ENCODE assay signal across 8 cellular contexts in the genomic region with DNA sequence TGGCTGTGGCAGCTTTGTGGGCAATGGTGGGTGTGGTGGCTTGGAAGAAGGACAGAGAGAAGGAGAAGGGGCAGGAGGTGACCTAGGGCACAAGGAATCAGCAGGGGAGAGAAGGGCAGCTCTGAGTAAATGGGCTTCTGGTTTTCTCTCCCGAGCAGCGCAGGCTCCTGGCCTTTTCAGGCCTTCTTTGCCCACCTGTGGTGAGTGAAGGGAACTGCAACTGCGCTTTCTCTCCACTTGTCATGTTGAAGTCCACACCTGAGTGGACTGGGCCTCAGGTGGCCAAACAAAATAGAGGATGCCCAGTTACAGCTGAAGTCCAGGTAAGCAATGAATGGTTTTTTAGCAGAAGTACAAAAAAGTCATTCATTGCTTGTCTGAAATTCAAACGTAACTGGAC. TPM values are rescaled to one million over a fixed set of nuclear protein-coding genes. Genes with fewer than 3 reads are reported as not detected.
A peak's percentile ranks its signal among the peaks of the same experiment; 100 is the strongest.
DNase-seq lines count a peak whose midpoint lies in the region; ATAC-seq and TF ChIP-seq lines count a peak whose summit lies in the region.

No MANE protein-coding gene starts in this region.

- TF ChIP-seq CTCF in AG10803 (conservative IDR thresholded peaks at IDR 0.05; ENCODE audit: low read length) (peak; percentile 14; the same call in 1 of the 2 replicates), GM23338 (conservative IDR thresholded peaks at IDR 0.05; ENCODE audit: low read depth in 2 of 2) (peak; percentile 57 to 58), RWPE1 (conservative IDR thresholded peaks at IDR 0.05; ENCODE audit: low read depth) (peak; percentile 25)

- 0 out of 2 replicates have a peak, but pooled peaks cover under 1% of the 10 kb centered on the region for H4K20me1 ChIP-seq in GM23338 (replicated peaks; ENCODE audit: insufficient read depth)

- DNase-seq in AG10803 (ENCODE audit: low read depth), result no peak
- peak; percentile 75 for DNase-seq in GM23338 (ENCODE audit: low spot score)
- peak; percentile 21 for DNase-seq in RWPE1 (ENCODE audit: low spot score)
- DNase-seq in islet precursor cell, result peak; percentile 79
- DNase-seq in NCI-H446 treated with DMSO at 0.1 percent for 48 hours (lab: John Stamatoyannopoulos, UW), result no peak
- no peak for DNase-seq in activated CD4-positive, alpha-beta memory T cell treated with anti-CD3 and anti-CD28 coated beads for 36 hours
- DNase-seq in medulla oblongata (ENCODE audit: extremely low spot score), result no peak

- no peak overlapping the region for H3K4me2 ChIP-seq in GM23338

- no peaks in the 10 kb centered on the region for H3K9me3 Mint-ChIP-seq in GM23338
- H3K9me3 Mint-ChIP-seq in activated CD4-positive, alpha-beta memory T cell treated with anti-CD3 and anti-CD28 coated beads for 36 hours, result no peaks in the 10 kb centered on the region

- no peaks in the 10 kb centered on the region for H3F3A ChIP-seq in GM23338 (replicated peaks; ENCODE audit: low read depth)

- H3K4me3 Mint-ChIP-seq in GM23338, result no peak overlapping the region
- no peak overlapping the region for H3K4me3 Mint-ChIP-seq in activated CD4-positive, alpha-beta memory T cell treated with anti-CD3 and anti-CD28 coated beads for 36 hours

- H3K36me3 Mint-ChIP-seq in GM23338 (ENCODE audit: low read depth), result no peaks in the 10 kb centered on the region
- no peaks in the 10 kb centered on the region for H3K36me3 Mint-ChIP-seq in activated CD4-positive, alpha-beta memory T cell treated with anti-CD3 and anti-CD28 coated beads for 36 hours

- ATAC-seq in GM23338 (peak; percentile 96), HG02970 (IDR thresholded peaks at IDR 0.05; ENCODE audit: low FRiP score, unreplicated experiment) (no peak)

- no peak overlapping the region for H2AFZ ChIP-seq in GM23338

- no peak overlapping the region for H3K27ac Mint-ChIP-seq in GM23338
- no peak overlapping the region for H3K27ac Mint-ChIP-seq in activated CD4-positive, alpha-beta memory T cell treated with anti-CD3 and anti-CD28 coated beads for 36 hours

- intact Hi-C loops in activated CD4-positive, alpha-beta memory T cell treated with anti-CD3 and anti-CD28 coated beads for 36 hours (cut with micrococcal nuclease), result no loop called here

- peaks cover 15% of the 10 kb centered on the region for H3K27me3 ChIP-seq in GM23338 (ENCODE audit: insufficient read depth)

- H3K27ac ChIP-seq in GM23338 (ENCODE audit: low read depth) (no peak overlapping the region), RWPE1 (no peak overlapping the region)

- no peaks in the 10 kb centered on the region for H3K4me1 ChIP-seq in GM23338 (ENCODE audit: insufficient read depth)

- H3K79me2 ChIP-seq in GM23338 (replicated peaks; ENCODE audit: insufficient read depth), result no peaks in the 10 kb centered on the region

- no peaks in the 10 kb centered on the region for H3K36me3 ChIP-seq in GM23338 (ENCODE audit: insufficient read depth)

- CTCF ChIA-PET in RWPE1 (lab: Yijun Ruan, JAX), result interaction anchor here (0.7 to 1.6 kb wide), 4 partner anchors 8 to 352 kb away, joined by 3 to 4 read pairs (median 3); no protein-coding TSS in a partner anchor
- CTCF ChIA-PET in activated CD4-positive, alpha-beta memory T cell treated with anti-CD3 and anti-CD28 coated beads for 36 hours (lab: Charles Lee), result interaction anchor here (1.4 to 2.3 kb wide), 2 partner anchors 10 to 71 kb away, joined by 4 to 5 read pairs; no protein-coding TSS in a partner anchor

- no peaks in the 10 kb centered on the region for H3K9me2 ChIP-seq in GM23338 (ENCODE audit: insufficient read depth)

- peaks cover 4% of the 10 kb centered on the region for H3K27me3 Mint-ChIP-seq in GM23338 (ENCODE audit: insufficient read depth, low read depth, poor library complexity)
- peaks cover 14% of the 10 kb centered on the region for H3K27me3 Mint-ChIP-seq in activated CD4-positive, alpha-beta memory T cell treated with anti-CD3 and anti-CD28 coated beads for 36 hours

- POLR2A ChIA-PET in RWPE1 (lab: Yijun Ruan, JAX; ENCODE audit: low non-redundant PET), result no interaction called here
- POLR2A ChIA-PET in activated CD4-positive, alpha-beta memory T cell treated with anti-CD3 and anti-CD28 coated beads for 36 hours (lab: Charles Lee), result no interaction called here

- H3K4me3 ChIP-seq in AG10803 (ENCODE audit: low read length), result no peak overlapping the region
- H3K4me3 ChIP-seq in GM23338, result no peak overlapping the region

- no peaks in the 10 kb centered on the region for H3K4me1 Mint-ChIP-seq in GM23338
- no peaks in the 10 kb centered on the region for H3K4me1 Mint-ChIP-seq in activated CD4-positive, alpha-beta memory T cell treated with anti-CD3 and anti-CD28 coated beads for 36 hours (ENCODE audit: low read depth)

TF ChIP-seq in GM23338, 12 proteins besides CTCF, POLR2A, EP300 and RAD21 (continues in another document):
- no peak for TF ChIP-seq NANOG (IDR thresholded peaks at IDR 0.05; ENCODE audit: borderline replicate concordance)
- TF ChIP-seq EZH2phosphoT487 (IDR thresholded peaks at IDR 0.05; ENCODE audit: unreplicated experiment), result no peak
- TF ChIP-seq STAT1 (IDR thresholded peaks at IDR 0.05; ENCODE audit: unreplicated experiment), result no peak
- no peak for TF ChIP-seq ZNF114 (CRISPR knock-in tag; IDR thresholded peaks at IDR 0.05)
- no peak for TF ChIP-seq JUNB (IDR thresholded peaks at IDR 0.05; ENCODE audit: unreplicated experiment)
- no peak for TF ChIP-seq CREB1 (CRISPR knock-in tag; IDR thresholded peaks at IDR 0.05; ENCODE audit: low read depth)
- TF ChIP-seq, protein P1, sequence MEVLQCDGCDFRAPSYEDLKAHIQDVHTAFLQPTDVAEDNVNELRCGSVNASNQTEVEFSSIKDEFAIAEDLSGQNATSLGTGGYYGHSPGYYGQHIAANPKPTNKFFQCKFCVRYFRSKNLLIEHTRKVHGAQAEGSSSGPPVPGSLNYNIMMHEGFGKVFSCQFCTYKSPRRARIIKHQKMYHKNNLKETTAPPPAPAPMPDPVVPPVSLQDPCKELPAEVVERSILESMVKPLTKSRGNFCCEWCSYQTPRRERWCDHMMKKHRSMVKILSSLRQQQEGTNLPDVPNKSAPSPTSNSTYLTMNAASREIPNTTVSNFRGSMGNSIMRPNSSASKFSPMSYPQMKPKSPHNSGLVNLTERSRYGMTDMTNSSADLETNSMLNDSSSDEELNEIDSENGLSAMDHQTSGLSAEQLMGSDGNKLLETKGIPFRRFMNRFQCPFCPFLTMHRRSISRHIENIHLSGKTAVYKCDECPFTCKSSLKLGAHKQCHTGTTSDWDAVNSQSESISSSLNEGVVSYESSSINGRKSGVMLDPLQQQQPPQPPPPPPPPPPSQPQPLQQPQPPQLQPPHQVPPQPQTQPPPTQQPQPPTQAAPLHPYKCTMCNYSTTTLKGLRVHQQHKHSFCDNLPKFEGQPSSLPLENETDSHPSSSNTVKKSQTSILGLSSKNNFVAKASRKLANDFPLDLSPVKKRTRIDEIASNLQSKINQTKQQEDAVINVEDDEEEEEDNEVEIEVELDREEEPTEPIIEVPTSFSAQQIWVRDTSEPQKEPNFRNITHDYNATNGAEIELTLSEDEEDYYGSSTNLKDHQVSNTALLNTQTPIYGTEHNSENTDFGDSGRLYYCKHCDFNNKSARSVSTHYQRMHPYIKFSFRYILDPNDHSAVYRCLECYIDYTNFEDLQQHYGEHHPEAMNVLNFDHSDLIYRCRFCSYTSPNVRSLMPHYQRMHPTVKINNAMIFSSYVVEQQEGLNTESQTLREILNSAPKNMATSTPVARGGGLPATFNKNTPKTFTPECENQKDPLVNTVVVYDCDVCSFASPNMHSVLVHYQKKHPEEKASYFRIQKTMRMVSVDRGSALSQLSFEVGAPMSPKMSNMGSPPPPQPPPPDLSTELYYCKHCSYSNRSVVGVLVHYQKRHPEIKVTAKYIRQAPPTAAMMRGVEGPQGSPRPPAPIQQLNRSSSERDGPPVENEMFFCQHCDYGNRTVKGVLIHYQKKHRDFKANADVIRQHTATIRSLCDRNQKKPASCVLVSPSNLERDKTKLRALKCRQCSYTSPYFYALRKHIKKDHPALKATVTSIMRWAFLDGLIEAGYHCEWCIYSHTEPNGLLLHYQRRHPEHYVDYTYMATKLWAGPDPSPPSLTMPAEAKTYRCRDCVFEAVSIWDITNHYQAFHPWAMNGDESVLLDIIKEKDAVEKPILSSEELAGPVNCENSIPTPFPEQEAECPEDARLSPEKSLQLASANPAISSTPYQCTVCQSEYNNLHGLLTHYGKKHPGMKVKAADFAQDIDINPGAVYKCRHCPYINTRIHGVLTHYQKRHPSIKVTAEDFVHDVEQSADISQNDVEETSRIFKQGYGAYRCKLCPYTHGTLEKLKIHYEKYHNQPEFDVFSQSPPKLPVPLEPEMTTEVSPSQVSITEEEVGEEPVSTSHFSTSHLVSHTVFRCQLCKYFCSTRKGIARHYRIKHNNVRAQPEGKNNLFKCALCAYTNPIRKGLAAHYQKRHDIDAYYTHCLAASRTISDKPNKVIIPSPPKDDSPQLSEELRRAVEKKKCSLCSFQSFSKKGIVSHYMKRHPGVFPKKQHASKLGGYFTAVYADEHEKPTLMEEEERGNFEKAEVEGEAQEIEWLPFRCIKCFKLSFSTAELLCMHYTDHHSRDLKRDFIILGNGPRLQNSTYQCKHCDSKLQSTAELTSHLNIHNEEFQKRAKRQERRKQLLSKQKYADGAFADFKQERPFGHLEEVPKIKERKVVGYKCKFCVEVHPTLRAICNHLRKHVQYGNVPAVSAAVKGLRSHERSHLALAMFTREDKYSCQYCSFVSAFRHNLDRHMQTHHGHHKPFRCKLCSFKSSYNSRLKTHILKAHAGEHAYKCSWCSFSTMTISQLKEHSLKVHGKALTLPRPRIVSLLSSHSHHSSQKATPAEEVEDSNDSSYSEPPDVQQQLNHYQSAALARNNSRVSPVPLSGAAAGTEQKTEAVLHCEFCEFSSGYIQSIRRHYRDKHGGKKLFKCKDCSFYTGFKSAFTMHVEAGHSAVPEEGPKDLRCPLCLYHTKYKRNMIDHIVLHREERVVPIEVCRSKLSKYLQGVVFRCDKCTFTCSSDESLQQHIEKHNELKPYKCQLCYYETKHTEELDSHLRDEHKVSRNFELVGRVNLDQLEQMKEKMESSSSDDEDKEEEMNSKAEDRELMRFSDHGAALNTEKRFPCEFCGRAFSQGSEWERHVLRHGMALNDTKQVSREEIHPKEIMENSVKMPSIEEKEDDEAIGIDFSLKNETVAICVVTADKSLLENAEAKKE (CRISPR knock-in tag; IDR thresholded peaks at IDR 0.05), result no peak
- no peak for TF ChIP-seq POLR2AphosphoS5 (IDR thresholded peaks at IDR 0.05; ENCODE audit: low read depth)
- TF ChIP-seq EZH2 (IDR thresholded peaks at IDR 0.05; ENCODE audit: low read depth, unreplicated experiment), result no peak
- TF ChIP-seq ZNF331 (CRISPR knock-in tag; IDR thresholded peaks at IDR 0.05; ENCODE audit: low read depth), result no peak

RNA-seq across cellular contexts. Expression of gene KCNA10, which starts 29.4 kb away (rescaled TPM):
- not detected in 2 replicates for total RNA-seq in GM23338 (2014; rRNA removed; shearing (Covaris generic))
- polyA plus RNA-seq in GM23338 (2016; fragmentation: Nextera tagmentation; extraction: Ambion mirVana), result not detected in 2 replicates
- total RNA-seq in activated CD4-positive, alpha-beta memory T cell treated with anti-CD3 and anti-CD28 coated beads for 36 hours, result not detected

RNA-seq across cellular contexts. Expression of gene KCNA2, which starts 57.8 kb away (rescaled TPM):
- total RNA-seq in GM23338 (2014; rRNA removed; shearing (Covaris generic)), result 0.97 and 1.5 TPM in 2 replicates
- 0.11 and 0.17 TPM in 2 replicates for polyA plus RNA-seq in GM23338 (2016; fragmentation: Nextera tagmentation; extraction: Ambion mirVana)
- total RNA-seq in activated CD4-positive, alpha-beta memory T cell treated with anti-CD3 and anti-CD28 coated beads for 36 hours, result under 1 TPM; 0.24 to 0.36 TPM

Comparison
In these comparisons a context has a peak if more than half of its experiments do, and no peak if none do; other contexts are left out.
1. DNase-seq: peak in GM23338 (single experiment), RWPE1 (single experiment) and islet precursor cell (single experiment); none in AG10803 (single experiment), NCI-H446 treated with DMSO at 0.1 percent for 48 hours (single experiment), activated CD4-positive, alpha-beta memory T cell treated with anti-CD3 and anti-CD28 coated beads for 36 hours (single experiment) and medulla oblongata (single experiment).
2. Peak in every context shown above with its lines, with median percentiles within 50 percentile points of each other: CTCF ChIP-seq.